Comparison of ENCODE assay signal across 24 cellular contexts in the genomic region with DNA sequence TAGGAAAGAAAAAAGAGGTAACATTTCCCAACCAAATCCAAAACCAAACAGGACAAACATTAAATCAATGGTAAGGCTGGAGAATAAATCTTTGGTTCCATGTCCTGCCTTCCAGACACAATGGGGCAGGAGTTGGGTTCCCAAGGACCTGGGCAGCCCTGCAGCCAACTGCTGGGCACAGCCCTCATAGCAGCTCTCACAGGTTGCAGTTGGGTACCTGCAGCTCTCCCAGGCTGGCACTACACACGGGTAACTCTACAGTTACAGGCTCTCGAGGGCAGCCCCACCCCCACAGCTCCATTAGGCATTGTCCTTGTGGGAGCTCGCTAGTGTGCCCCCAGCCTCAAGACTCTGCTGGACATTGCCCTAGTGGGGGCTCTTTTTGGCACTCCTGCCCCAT. TPM values are rescaled to one million over a fixed set of nuclear protein-coding genes. Genes with fewer than 3 reads are reported as not detected.
DNase-seq lines count a peak whose midpoint lies in the region; ATAC-seq and TF ChIP-seq lines count a peak whose summit lies in the region.
"Had no signal": no experiment of that assay in that cellular context is flagged by ENCODE, and none has a peak within 500 bp of the region (broad histone marks: within the 10 kb centered on the region; RNA-seq: fewer than 3 reads in every experiment).

No MANE protein-coding gene starts in this region.

- H3K36me3 ChIP-seq in iPS-20b (ENCODE audit: insufficient read depth, low read depth, low read length) = peaks cover 10% of the 10 kb centered on the region
- no peaks in the 10 kb centered on the region for H3K36me3 ChIP-seq in naive thymus-derived CD4-positive, alpha-beta T cell (ENCODE audit: control insufficient read depth in 2 of 3, insufficient read depth in 3 of 3, low read length in 3 of 3)
- H3K36me3 ChIP-seq: SJSA1 had no signal

- H3K9me3 ChIP-seq in T-helper 17 cell (ENCODE audit: control insufficient read depth, low read length, poor library complexity, severe bottlenecking) = no peaks in the 10 kb centered on the region
- no peaks in the 10 kb centered on the region for H3K9me3 ChIP-seq in iPS-20b (ENCODE audit: insufficient read depth, low read depth, low read length)
- H3K9me3 ChIP-seq in naive thymus-derived CD4-positive, alpha-beta T cell (ENCODE audit: control insufficient read depth in 2 of 3, low read length in 3 of 3) = no peaks in the 10 kb centered on the region
- H3K9me3 ChIP-seq: SJSA1 had no signal

- peak overlapping the region; percentile 9 for H3K27ac Mint-ChIP-seq in T-helper 17 cell
- no peak overlapping the region for H3K27ac Mint-ChIP-seq in activated CD8-positive, alpha-beta T cell treated with anti-CD3 and anti-CD28 coated beads for 36 hours
- no peak overlapping the region for H3K27ac Mint-ChIP-seq in naive thymus-derived CD4-positive, alpha-beta T cell

- H3K4me1 ChIP-seq in iPS-20b (ENCODE audit: insufficient read depth, low read length) = peaks cover 37% of the 10 kb centered on the region
- no peaks in the 10 kb centered on the region for H3K4me1 ChIP-seq in naive thymus-derived CD4-positive, alpha-beta T cell (ENCODE audit: control insufficient read depth in 2 of 2, insufficient read depth in 2 of 2, low read length in 2 of 2)
- H3K4me1 ChIP-seq: SJSA1 had no signal

- 0 out of 2 replicates have a peak overlapping the region, but pooled peaks have one; percentile 1 for H3K4me3 ChIP-seq in iPS-20b (ENCODE audit: low read length)
- no peak overlapping the region for H3K4me3 ChIP-seq in naive thymus-derived CD4-positive, alpha-beta T cell (ENCODE audit: low read length)
- H3K4me3 ChIP-seq: SJSA1 had no signal

- POLR2A ChIA-PET in activated CD8-positive, alpha-beta T cell treated with anti-CD3 and anti-CD28 coated beads for 36 hours (lab: Charles Lee) = no interaction called here
- POLR2A ChIA-PET in naive thymus-derived CD4-positive, alpha-beta T cell (lab: Charles Lee) = interaction anchor here (0.5 kb wide), 1 partner anchor 33 kb away, joined by 3 read pairs; no protein-coding TSS in a partner anchor

- H3K9ac ChIP-seq in iPS-20b (ENCODE audit: low read depth, low read length) = no peak overlapping the region

- peak; percentile 11 for DNase-seq in NCI-H510A treated with DMSO at 0.1 percent for 48 hours (lab: John Stamatoyannopoulos, UW)
- DNase-seq in NCI-H510A (lab: John Stamatoyannopoulos, UW) = no peak
- DNase-seq in T-helper 17 cell = no peak
- DNase-seq in activated CD8-positive, alpha-beta T cell treated with anti-CD3 and anti-CD28 coated beads for 36 hours = no peak
- DNase-seq in naive thymus-derived CD4-positive, alpha-beta T cell = no peak
- DNase-seq: ACHN; Calu3; DMS79 treated with DMSO at 0.1 percent for 48 hours; GF-D8; NCI-H1048; NCI-H1417; NCI-H1694; NCI-H2029 treated with DMSO at 0.1 percent for 48 hours; NCI-H2171; NCI-H226; NCI-H524 treated with DMSO at 0.1 percent for 48 hours; NK-92 treated with Interleukin-12 subunit alpha and Interleukin-12 subunit beta, amount 100 ng/mL, for 24 hours; PC-3; Right ventricle myocardium superior had no signal

- peaks cover 6% of the 10 kb centered on the region for H3K9me3 Mint-ChIP-seq in activated CD8-positive, alpha-beta T cell treated with anti-CD3 and anti-CD28 coated beads for 36 hours
- H3K9me3 Mint-ChIP-seq in naive thymus-derived CD4-positive, alpha-beta T cell = peaks cover 0 to 9% (median 4%) of the 10 kb centered on the region in 11 donors

- H3K4me1 Mint-ChIP-seq in T-helper 17 cell = peaks cover 2% of the 10 kb centered on the region
- no peaks in the 10 kb centered on the region for H3K4me1 Mint-ChIP-seq in activated CD8-positive, alpha-beta T cell treated with anti-CD3 and anti-CD28 coated beads for 36 hours (ENCODE audit: low read depth)
- peaks cover 0 to 7% (median 0%) of the 10 kb centered on the region in 7 donors for H3K4me1 Mint-ChIP-seq in naive thymus-derived CD4-positive, alpha-beta T cell

- no peak overlapping the region for H3K4me3 Mint-ChIP-seq in T-helper 17 cell
- H3K4me3 Mint-ChIP-seq in activated CD8-positive, alpha-beta T cell treated with anti-CD3 and anti-CD28 coated beads for 36 hours = no peak overlapping the region
- H3K4me3 Mint-ChIP-seq in naive thymus-derived CD4-positive, alpha-beta T cell = no peak overlapping the region

- H3K27me3 Mint-ChIP-seq in T-helper 17 cell = peaks cover 8% of the 10 kb centered on the region
- peaks cover 12% of the 10 kb centered on the region for H3K27me3 Mint-ChIP-seq in activated CD8-positive, alpha-beta T cell treated with anti-CD3 and anti-CD28 coated beads for 36 hours
- peaks cover 0 to 6% (median 4%) of the 10 kb centered on the region in 5 donors for H3K27me3 Mint-ChIP-seq in naive thymus-derived CD4-positive, alpha-beta T cell

- intact Hi-C loops in activated CD8-positive, alpha-beta T cell treated with anti-CD3 and anti-CD28 coated beads for 36 hours (cut with micrococcal nuclease) = no loop called here
- intact Hi-C loops in naive thymus-derived CD4-positive, alpha-beta T cell (cut with micrococcal nuclease) = no loop called here

- ATAC-seq in T-helper 17 cell = no peak
- ATAC-seq in activated CD8-positive, alpha-beta T cell treated with anti-CD3 and anti-CD28 coated beads for 36 hours = no peak
- no peak for ATAC-seq in naive thymus-derived CD4-positive, alpha-beta T cell
- ATAC-seq in HG03280 (IDR thresholded peaks at IDR 0.05; ENCODE audit: unreplicated experiment) = no peak
- ATAC-seq: HCT116, PC-3 had no signal

- H3K27me3 ChIP-seq in iPS-20b (ENCODE audit: insufficient read depth, low read length) = no peaks in the 10 kb centered on the region
- H3K27me3 ChIP-seq in naive thymus-derived CD4-positive, alpha-beta T cell (ENCODE audit: control insufficient read depth in 2 of 2, insufficient read depth in 2 of 2, low read length in 2 of 2) = no peaks in the 10 kb centered on the region
- H3K27me3 ChIP-seq: SJSA1 had no signal

- CTCF ChIA-PET in activated CD8-positive, alpha-beta T cell treated with anti-CD3 and anti-CD28 coated beads for 36 hours (lab: Charles Lee) = interaction anchor here (1.3 kb wide), 1 partner anchor 366 kb away, joined by 5 read pairs; no protein-coding TSS in a partner anchor
- CTCF ChIA-PET in naive thymus-derived CD4-positive, alpha-beta T cell (lab: Charles Lee) = no interaction called here

- H3K27ac ChIP-seq in iPS-20b (ENCODE audit: low read length) = no peak overlapping the region
- no peak overlapping the region for H3K27ac ChIP-seq in naive thymus-derived CD4-positive, alpha-beta T cell (ENCODE audit: low read depth, low read length)
- H3K27ac ChIP-seq: 22Rv1, SJSA1 had no signal

- no peaks in the 10 kb centered on the region for H3K36me3 Mint-ChIP-seq in T-helper 17 cell (ENCODE audit: low read depth)
- no peaks in the 10 kb centered on the region for H3K36me3 Mint-ChIP-seq in activated CD8-positive, alpha-beta T cell treated with anti-CD3 and anti-CD28 coated beads for 36 hours (ENCODE audit: low read depth)
- peaks cover 0 to 9% (median 0%) of the 10 kb centered on the region in 5 donors for H3K36me3 Mint-ChIP-seq in naive thymus-derived CD4-positive, alpha-beta T cell

- TF ChIP-seq CTCF in activated CD8-positive, alpha-beta T cell treated with anti-CD3 and anti-CD28 coated beads for 36 hours (IDR thresholded peaks at IDR 0.05) = no peak

RNA-seq across cellular contexts. Expression of gene GRB10, which starts 7.5 kb away (rescaled TPM):
- total RNA-seq in T-helper 17 cell = 1 to 10 TPM; 3.8 to 7.0 TPM
- 1 to 10 TPM; 5.6 to 6.9 TPM for total RNA-seq in activated CD8-positive, alpha-beta T cell treated with anti-CD3 and anti-CD28 coated beads for 36 hours
- 10 to 100 TPM in 1 of 5 experiments, 1 to 10 TPM in 4; 3.4 to 10.6 (median 7.2) TPM for total RNA-seq in naive thymus-derived CD4-positive, alpha-beta T cell
- 1 to 10 TPM; 2.6 to 4.7 TPM for polyA plus RNA-seq in naive thymus-derived CD4-positive, alpha-beta T cell
